In genomic region chr10:72002354-72003295, GRCh38 we compare ENCODE assay signal across 22 cellular contexts. TPM values are rescaled to one million over a fixed set of nuclear protein-coding genes. Genes with fewer than 3 reads are reported as not detected.
"Had no signal": no experiment of that assay in that cellular context is flagged by ENCODE, and none has a peak within 500 bp of the region (broad histone marks: within the 10 kb centered on the region; RNA-seq: fewer than 3 reads in every experiment).

No MANE protein-coding gene starts in this region.

- H3K4me1 Mint-ChIP-seq: activated CD4-positive, alpha-beta T cell treated with anti-CD3 and anti-CD28 coated beads for 36 hours had no signal

- H3K9me3 ChIP-seq: lower lobe of right lung, upper lobe of left lung had no signal

- H3K4me3 Mint-ChIP-seq: activated B cell treated with CpG ODN at 0.5 μM for 24 hours; activated CD4-positive, alpha-beta T cell treated with anti-CD3 and anti-CD28 coated beads for 36 hours; activated naive CD8-positive, alpha-beta T cell; activated T-cell treated with anti-CD3 and anti-CD28 coated beads, Interleukin-2, amount 50 U/mL, for 4 hours; natural killer cell treated with Interleukin-12 subunit alpha and Interleukin-12 subunit beta and Interleukin-15 and Interleukin-18, amount 100 ng/mL, for 72 hours; T-helper 1 cell treated with Interleukin-12 subunit alpha and Interleukin-12 subunit beta and Interleukin-4 antibody, amounts not matched to agents 30 μg/mL and 1 μg/mL, for 36 hours had no signal

- H3K36me3 Mint-ChIP-seq: activated naive CD8-positive, alpha-beta T cell; natural killer cell treated with Interleukin-12 subunit alpha and Interleukin-12 subunit beta and Interleukin-15 and Interleukin-18, amount 100 ng/mL, for 72 hours had no signal

- DNase-seq: activated B cell treated with CpG ODN at 0.5 μM for 24 hours; activated CD4-positive, alpha-beta T cell treated with anti-CD3 and anti-CD28 coated beads for 36 hours; activated CD4-positive, alpha-beta T cell treated with anti-CD3 and anti-CD28 coated beads, Interleukin-2, amount 50 U/mL, for 4 hours; activated CD8-positive, alpha-beta memory T cell treated with anti-CD3 and anti-CD28 coated beads, Interleukin-2, amount 50 U/mL, for 48 hours; activated naive CD4-positive, alpha-beta T cell; activated T-cell treated with anti-CD3 and anti-CD28 coated beads, Interleukin-2, amount 50 U/mL, for 4 hours; dermis blood vessel endothelial cell; effector memory CD4-positive, alpha-beta T cell; foreskin melanocyte; hypothalamus; lower lobe of right lung; midbrain; stimulated activated CD4-positive, alpha-beta T cell treated with anti-CD3 and anti-CD28 coated beads, Interleukin-2, amount 100 ng/mL, for 48 hours; stimulated activated naive CD4-positive, alpha-beta T cell; T1000; upper lobe of left lung had no signal

- ATAC-seq: activated CD4-positive, alpha-beta T cell treated with anti-CD3 and anti-CD28 coated beads for 36 hours; activated T-cell treated with anti-CD3 and anti-CD28 coated beads, Interleukin-2, amount 50 U/mL, for 4 hours; lower lobe of right lung; natural killer cell treated with Interleukin-12 subunit alpha and Interleukin-12 subunit beta and Interleukin-15 and Interleukin-18, amount 100 ng/mL, for 72 hours; sciatic nerve had no signal

- H3K27me3 ChIP-seq: upper lobe of left lung had no signal

- H3K27me3 Mint-ChIP-seq: activated CD4-positive, alpha-beta T cell treated with anti-CD3 and anti-CD28 coated beads for 36 hours had no signal

- H3K4me3 ChIP-seq: lower lobe of right lung, smooth muscle cell, upper lobe of left lung had no signal

- H3K9me3 Mint-ChIP-seq: activated B cell treated with CpG ODN at 0.5 μM for 24 hours; activated T-cell treated with anti-CD3 and anti-CD28 coated beads, Interleukin-2, amount 50 U/mL, for 4 hours; activated T-helper 2 cell treated with anti-CD3 and anti-CD28 coated beads, Interferon-gamma antibody, Interleukin-2, Interleukin-4, amounts not matched to agents 10 μg/mL and 5 μg/mL and 100 μg/mL, durations not matched to agents 14 hours and 24 hours and 36 hours; natural killer cell treated with Interleukin-12 subunit alpha and Interleukin-12 subunit beta and Interleukin-15 and Interleukin-18, amount 100 ng/mL, for 72 hours; T-helper 1 cell treated with Interleukin-12 subunit alpha and Interleukin-12 subunit beta and Interleukin-4 antibody, amounts not matched to agents 30 μg/mL and 1 μg/mL, for 36 hours had no signal

- H3K27ac ChIP-seq: lower lobe of right lung had no signal

- H3K27ac Mint-ChIP-seq: activated B cell treated with CpG ODN at 0.5 μM for 24 hours; activated CD4-positive, alpha-beta T cell treated with anti-CD3 and anti-CD28 coated beads for 36 hours; activated naive CD8-positive, alpha-beta T cell; activated T-helper 2 cell treated with anti-CD3 and anti-CD28 coated beads, Interferon-gamma antibody, Interleukin-2, Interleukin-4, amounts not matched to agents 10 μg/mL and 5 μg/mL and 100 μg/mL, durations not matched to agents 14 hours and 24 hours and 36 hours; natural killer cell treated with Interleukin-12 subunit alpha and Interleukin-12 subunit beta and Interleukin-15 and Interleukin-18, amount 100 ng/mL, for 72 hours; T-helper 1 cell treated with Interleukin-12 subunit alpha and Interleukin-12 subunit beta and Interleukin-4 antibody, amounts not matched to agents 30 μg/mL and 1 μg/mL, for 36 hours had no signal

RNA-seq across cellular contexts. Expression of gene CHST3, which starts 38.4 kb away (rescaled TPM):
- total RNA-seq: activated B cell treated with CpG ODN at 0.5 μM for 24 hours; natural killer cell treated with Interleukin-12 subunit alpha and Interleukin-12 subunit beta and Interleukin-15 and Interleukin-18, amount 100 ng/mL, for 72 hours had no signal
